ENCODE assay signal across 20 cellular contexts in the genomic region with DNA sequence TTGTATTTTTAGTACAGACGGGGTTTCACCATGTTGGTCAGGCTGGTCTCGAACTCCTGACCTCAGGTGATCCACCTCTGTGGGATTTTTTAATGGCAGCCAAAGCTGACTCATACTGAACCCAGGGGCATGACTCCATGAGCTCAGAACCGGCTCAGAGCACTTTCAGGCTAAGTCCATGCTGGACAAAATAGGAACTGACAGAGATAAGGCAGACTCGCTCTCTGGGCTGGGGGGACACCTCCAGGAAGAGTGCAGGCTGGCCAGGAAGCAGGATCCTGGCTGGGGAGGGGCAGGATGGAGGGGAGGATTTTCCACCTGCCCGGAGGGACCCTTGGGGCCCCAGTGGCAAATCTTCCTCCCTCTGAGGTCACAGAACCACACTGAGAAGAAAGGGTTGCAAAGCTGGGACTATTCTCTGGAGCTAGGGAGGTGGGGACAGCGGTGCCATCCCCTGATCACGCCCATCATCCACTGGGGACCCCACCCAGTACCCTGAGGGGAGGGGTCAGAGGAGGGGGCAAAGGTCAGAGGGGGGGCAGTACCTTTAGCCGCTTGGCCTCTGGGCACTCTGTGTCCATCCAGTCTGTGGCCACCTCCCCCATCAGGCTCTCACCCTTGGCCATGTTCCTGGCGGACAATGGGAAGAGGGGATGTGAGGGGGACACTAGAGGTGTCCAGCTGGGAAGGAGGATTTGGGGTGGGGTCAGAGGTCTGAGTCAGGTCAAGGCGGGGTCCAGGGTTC. TPM values are rescaled to one million over a fixed set of nuclear protein-coding genes. Genes with fewer than 3 reads are reported as not detected.
"Had no signal": no experiment of that assay in that cellular context is flagged by ENCODE, and none has a peak within 500 bp of the region (broad histone marks: within the 10 kb centered on the region; RNA-seq: fewer than 3 reads in every experiment).

No MANE protein-coding gene starts in this region.

- H3K27ac ChIP-seq: dorsolateral prefrontal cortex, heart left ventricle, pancreas, suprapubic skin, thyroid gland, upper lobe of left lung had no signal

- H3K9me3 ChIP-seq: pancreas, suprapubic skin, thyroid gland had no signal

- H3K36me3 ChIP-seq: pancreas had no signal

- H3K4me2 ChIP-seq: smooth muscle cell had no signal

- H3K4me1 ChIP-seq: heart left ventricle, pancreas, suprapubic skin, thyroid gland, upper lobe of left lung had no signal

- ATAC-seq: left lobe of liver; naive thymus-derived CD4-positive, alpha-beta T cell; pancreas; stimulated activated effector memory CD8-positive, alpha-beta T cell treated with anti-CD3 and anti-CD28 coated beads, Interleukin-12 subunit alpha, Interleukin-12 subunit beta, amount 100 ng/mL, for 72 hours; stimulated activated naive CD8-positive, alpha-beta T cell treated with anti-CD3 and anti-CD28 coated beads, Interleukin-15, Interleukin-2, amounts not matched to agents 100 U/mL and 50 U/mL, for 24 hours had no signal

- H3K27me3 ChIP-seq: dorsolateral prefrontal cortex, heart left ventricle, pancreas, suprapubic skin, thyroid gland, upper lobe of left lung had no signal

- DNase-seq: cortex of kidney; dorsolateral prefrontal cortex; effector CD8-positive, alpha-beta T cell; heart left ventricle; hippocampal formation; islet precursor cell; mammary epithelial cell; naive thymus-derived CD4-positive, alpha-beta T cell; nucleus accumbens; right cardiac atrium; stimulated activated CD4-positive, alpha-beta T cell treated with anti-CD3 and anti-CD28 coated beads, Interleukin-2, amount 100 ng/mL, for 48 hours; stimulated activated CD8-positive, alpha-beta memory T cell treated with anti-CD3 and anti-CD28 coated beads, Interleukin-4, amount 100 ng/mL, for 48 hours; stimulated activated naive CD8-positive, alpha-beta T cell treated with anti-CD3 and anti-CD28 coated beads, Interleukin-15, Interleukin-2, amounts not matched to agents 100 U/mL and 50 U/mL, for 24 hours; thyroid gland had no signal

- H3K4me3 ChIP-seq: dorsolateral prefrontal cortex, heart left ventricle, pancreas, smooth muscle cell, suprapubic skin, thyroid gland, upper lobe of left lung had no signal

RNA-seq across cellular contexts. Expression of a gene that starts 31.1 kb away (rescaled TPM):
- polyA plus RNA-seq: naive thymus-derived CD4-positive, alpha-beta T cell had no signal
